8 cellular contexts compared by ENCODE assay signal in genomic region chr1:174999216-174999925, GRCh38. TPM values are rescaled to one million over a fixed set of nuclear protein-coding genes. Genes with fewer than 3 reads are reported as not detected.
DNase-seq lines count a peak whose midpoint lies in the region; ATAC-seq, FAIRE-seq and TF ChIP-seq lines count a peak whose summit lies in the region.

No MANE protein-coding gene starts in this region.

- no peaks in the 10 kb centered on the region for H3K36me3 ChIP-seq in bronchial epithelial cell (ENCODE audit: control insufficient read depth, insufficient read depth, low read length)

- TF ChIP-seq CTCF in VCaP (conservative IDR thresholded peaks at IDR 0.05) (no peak), bronchial epithelial cell (IDR thresholded peaks at IDR 0.05; ENCODE audit: insufficient read depth, low read length, severe bottlenecking) (no peak)

- H3K4me3 ChIP-seq in bronchial epithelial cell (ENCODE audit: low read depth, low read length) (peak overlapping the region; percentile 78), skin epidermis (peak overlapping the region; percentile 80 to 94 (median 91))

- DNase-seq in AG08395 (ENCODE audit: low spot score) (peak; percentile 97), NCI-H2196 (lab: John Stamatoyannopoulos, UW; ENCODE audit: unreplicated experiment) (peak; percentile 97), bronchial epithelial cell (ENCODE audit: low read depth) (peak; percentile 97), iPS-NIHi11 (ENCODE audit: low spot score) (peak; percentile 95)

- H3K27ac ChIP-seq in VCaP: peak overlapping the region; percentile 97
- peak overlapping the region; percentile 74 to 99 (median 98) for H3K27ac ChIP-seq in skin epidermis

- H3K27me3 ChIP-seq in bronchial epithelial cell (ENCODE audit: control insufficient read depth, insufficient read depth, low read length): no peaks in the 10 kb centered on the region

- ATAC-seq in GM18907 (IDR thresholded peaks at IDR 0.05; ENCODE audit: unreplicated experiment) (peak; percentile 88), HG03135 (IDR thresholded peaks at IDR 0.05; ENCODE audit: unreplicated experiment) (peak; percentile 78)

- FAIRE-seq in bronchial epithelial cell (lab: Jason Lieb, UNC): no peak

RNA-seq across cellular contexts. Expression of gene CACYBP, which starts 0.4 kb away (rescaled TPM):
- total RNA-seq in bronchial epithelial cell: 44.2 and 155 TPM in 2 replicates

RNA-seq across cellular contexts. Expression of gene MRPS14, which starts 23.9 kb away (rescaled TPM):
- 21.3 and 25.0 TPM in 2 replicates for total RNA-seq in bronchial epithelial cell

Comparison
In these comparisons a context has a peak if more than half of its experiments do, and no peak if none do; other contexts are left out.
1. Peak in every context shown above with its lines: DNase-seq, ATAC-seq, H3K4me3 ChIP-seq and H3K27ac ChIP-seq.